ENCODE assay signal across 15 cellular contexts in genomic region chr13:110274687-110275086, GRCh38. TPM values are rescaled to one million over a fixed set of nuclear protein-coding genes. Genes with fewer than 3 reads are reported as not detected.
DNase-seq lines count a peak whose midpoint lies in the region; ATAC-seq and TF ChIP-seq lines count a peak whose summit lies in the region.
"Had no signal": no experiment of that assay in that cellular context is flagged by ENCODE, and none has a peak within 500 bp of the region (broad histone marks: within the 10 kb centered on the region; RNA-seq: fewer than 3 reads in every experiment).

No MANE protein-coding gene starts in this region.

- TF ChIP-seq RAD21 in HCT116 (IDR thresholded peaks at IDR 0.05; ENCODE audit: low read depth): peak; percentile 28; the same call in 1 of the 2 replicates

- ATAC-seq in HCT116 (peak; percentile 50; the same call in 1 of the 2 replicates), HG03159 (IDR thresholded peaks at IDR 0.05; ENCODE audit: unreplicated experiment) (no peak), GM21528 (IDR thresholded peaks at IDR 0.05; ENCODE audit: low FRiP score, unreplicated experiment) (no peak)
- ATAC-seq: activated CD4-positive, CD25-positive, alpha-beta regulatory T cell treated with anti-CD3 and anti-CD28 coated beads, Interleukin-2, amount 50 U/mL, for 24 hours; activated T-helper 17 cell treated with anti-CD3 and anti-CD28 coated beads, Interleukin-2, amount 50 U/mL, for 72 hours had no signal

- intact Hi-C loops in HCT116 (cut with micrococcal nuclease) (no loop called here), ascending aorta (cut with DNase I) (no loop called here), cardiac septum (cut with DNase I) (no loop called here), tibial artery (cut with DNase I; ENCODE audit: low total_unique reads) (no loop called here)

- CTCF ChIA-PET in HCT116 (lab: Charles Lee): no interaction called here

- peak; percentile 18 to 36 (median 31); a peak in 3 of 6 replicates for TF ChIP-seq CTCF in HCT116 (IDR thresholded peaks at IDR 0.05 in 2 of 3, conservative IDR thresholded peaks at IDR 0.05 in 1 of 3; ENCODE audit: borderline replicate concordance in 1 of 3, insufficient read depth in 1 of 3, low read depth in 2 of 3, low read length in 2 of 3)
- peak; percentile 11 to 41 (median 41) for TF ChIP-seq CTCF in ascending aorta (IDR thresholded peaks at IDR 0.05)
- TF ChIP-seq CTCF in tibial artery (IDR thresholded peaks at IDR 0.05): peak; percentile 29 to 42

- H3K4me2 ChIP-seq in HCT116 (ENCODE audit: low read length): no peak overlapping the region

- H3K79me2 ChIP-seq in HCT116 (ENCODE audit: insufficient read depth, low read length): no peaks in the 10 kb centered on the region

- no peak for TF ChIP-seq POLR2A in HCT116 (IDR thresholded peaks at IDR 0.05; ENCODE audit: borderline replicate concordance, extremely low read depth, insufficient read depth, insufficient read length)

- H3K4me3 ChIP-seq in HCT116 (replicated peaks in 1 of 2; ENCODE audit: low read depth in 1 of 2, low read length in 2 of 2): no peak overlapping the region
- no peak overlapping the region for H3K4me3 ChIP-seq in ascending aorta
- H3K4me3 ChIP-seq in tibial artery: no peak overlapping the region
- H3K4me3 ChIP-seq: prostate gland, upper lobe of left lung had no signal

- no peak overlapping the region for H2AFZ ChIP-seq in HCT116 (ENCODE audit: low read depth, low read length, poor library complexity, severe bottlenecking)

- no peak for DNase-seq in HCT116 (ENCODE audit: low read depth, low spot score)
- peak in 1 of 2 donors; percentile 74 for DNase-seq in ascending aorta (ENCODE audit: low spot score in 2 of 2)
- peak; percentile 74 for DNase-seq in cardiac septum (ENCODE audit: low spot score)
- no peak for DNase-seq in tibial artery
- no peak for DNase-seq in islet precursor cell
- DNase-seq: cortex of kidney, DMS79 treated with DMSO at 0.1 percent for 48 hours, glutamatergic neuron, upper lobe of left lung had no signal

- H4K20me1 ChIP-seq in HCT116 (ENCODE audit: insufficient read depth): no peaks in the 10 kb centered on the region

- H3K9me2 ChIP-seq in HCT116 (ENCODE audit: insufficient read depth): no peaks in the 10 kb centered on the region

- POLR2A ChIA-PET in HCT116 (lab: Charles Lee): no interaction called here

- H3K36me3 ChIP-seq in HCT116 (ENCODE audit: control insufficient read depth in 1 of 2, insufficient read depth in 2 of 2, low read length in 2 of 2): no peaks in the 10 kb centered on the region
- peaks cover 8 to 12% of the 10 kb centered on the region in 2 donors for H3K36me3 ChIP-seq in ascending aorta
- peaks cover 0 to 7% (median 6%) of the 10 kb centered on the region in 3 donors for H3K36me3 ChIP-seq in tibial artery
- H3K36me3 ChIP-seq: prostate gland had no signal

- H3K27me3 ChIP-seq in HCT116 (ENCODE audit: insufficient read depth, low read length): peaks cover 6% of the 10 kb centered on the region; the same call in 1 of the 2 replicates
- no peaks in the 10 kb centered on the region for H3K27me3 ChIP-seq in ascending aorta
- no peaks in the 10 kb centered on the region for H3K27me3 ChIP-seq in tibial artery
- H3K27me3 ChIP-seq: upper lobe of left lung had no signal

- no peaks in the 10 kb centered on the region for H3K9me3 ChIP-seq in HCT116 (ENCODE audit: control insufficient read depth in 1 of 2, insufficient read depth in 1 of 2, low read depth in 1 of 2, low read length in 2 of 2)
- no peaks in the 10 kb centered on the region for H3K9me3 ChIP-seq in ascending aorta
- H3K9me3 ChIP-seq in tibial artery: no peaks in the 10 kb centered on the region
- H3K9me3 ChIP-seq: prostate gland, upper lobe of left lung had no signal

- BruUV-seq in HCT116 (replicated peaks; lab: Mats Ljungman, UMichigan): no TSS peak

- H3K4me1 ChIP-seq in HCT116 (ENCODE audit: control insufficient read depth in 1 of 2, insufficient read depth in 2 of 2, low read length in 2 of 2) (no peaks in the 10 kb centered on the region), ascending aorta (peaks cover 0 to 49% of the 10 kb centered on the region in 2 donors), tibial artery (peaks cover 0 to 99% (median 51%) of the 10 kb centered on the region in 4 donors)
- H3K4me1 ChIP-seq: prostate gland had no signal

- RAD21 ChIA-PET in HCT116 (lab: Charles Lee; ENCODE audit: low non-redundant PET in 1 of 2, low total read pairs in 2 of 2, uncharacterized antibody in 2 of 2, unreplicated experiment in 2 of 2): interaction anchor here in 1 of 2 experiments (0.7 kb wide), 1 partner anchor 432 kb away, joined by 3 read pairs; no protein-coding TSS in a partner anchor

- H3K27ac ChIP-seq in HCT116 (ENCODE audit: low read depth, low read length): no peak overlapping the region
- peak overlapping the region; percentile 39 to 67 for H3K27ac ChIP-seq in ascending aorta
- peak overlapping the region; percentile 31 to 70 for H3K27ac ChIP-seq in tibial artery
- H3K27ac ChIP-seq: upper lobe of left lung had no signal

- no peak overlapping the region for H3K9ac ChIP-seq in HCT116 (ENCODE audit: low read length)

TF ChIP-seq in HCT116, 20 proteins besides CTCF, POLR2A, EP300 and RAD21:
- no peak for TF ChIP-seq SRF (IDR thresholded peaks at IDR 0.05; ENCODE audit: low read depth)

RNA-seq across cellular contexts. Expression of gene COL4A1, which starts 32.3 kb away (rescaled TPM):
- total RNA-seq in HCT116 (2021; ENCODE audit: unreplicated experiment) (0.57 TPM), ascending aorta (756 TPM), cardiac septum (196 TPM)
- polyA plus RNA-seq in HCT116 (2012): 0.04 TPM in 1 of 2 replicates, not detected in the other
- total RNA-seq: activated T-helper 17 cell treated with anti-CD3 and anti-CD28 coated beads, Interleukin-2, amount 50 U/mL, for 72 hours had no signal
- polyA plus RNA-seq: IgD-negative memory B cell had no signal

RNA-seq across cellular contexts. Expression of gene COL4A2, which starts 32.4 kb away (rescaled TPM):
- total RNA-seq in HCT116 (2021; ENCODE audit: unreplicated experiment) (1.6 TPM), ascending aorta (1,227 TPM), cardiac septum (165 TPM)
- polyA plus RNA-seq in HCT116 (2012): 0.12 TPM in 1 of 2 replicates, not detected in the other
- polyA plus RNA-seq: IgD-negative memory B cell had no signal

Comparison
In these comparisons a context has a peak if more than half of its experiments do, and no peak if none do; other contexts are left out.
1. RNA of gene COL4A1, which starts 32.3 kb away (total RNA-seq): 756 TPM in ascending aorta (single experiment) and 196 TPM in cardiac septum (single experiment); 0.57 TPM in HCT116 (single experiment); every median in the first group is over 100 times any median in the second.
2. RNA of gene COL4A2, which starts 32.4 kb away (total RNA-seq): 1,227 TPM in ascending aorta (single experiment) and 165 TPM in cardiac septum (single experiment); 1.6 TPM in HCT116 (single experiment); every median in the first group is over 10 times any median in the second.
3. Peak in every context shown above with its lines, with median percentiles within 50 percentile points of each other: CTCF ChIP-seq.